In genomic region chr13:38866649-38867048, GRCh38 we compare ENCODE assay signal across 13 cellular contexts.
A peak's percentile ranks its signal among the peaks of the same experiment; 100 is the strongest.
DNase-seq lines count a peak whose midpoint lies in the region; TF ChIP-seq lines count a peak whose summit lies in the region.
"Had no signal": no experiment of that assay in that cellular context is flagged by ENCODE, and none has a peak within 500 bp of the region (broad histone marks: within the 10 kb centered on the region; RNA-seq: fewer than 3 reads in every experiment).

No MANE protein-coding gene starts in this region.

- H3K4me3 ChIP-seq in breast epithelium (no peak overlapping the region), hepatocyte (no peak overlapping the region)
- H3K4me3 ChIP-seq: sigmoid colon had no signal

- H3K27me3 ChIP-seq in breast epithelium: no peaks in the 10 kb centered on the region
- H3K27me3 ChIP-seq in hepatocyte: no peaks in the 10 kb centered on the region
- H3K27me3 ChIP-seq: sigmoid colon had no signal

- H3K4me1 ChIP-seq in breast epithelium: no peaks in the 10 kb centered on the region
- H3K4me1 ChIP-seq in hepatocyte (ENCODE audit: insufficient read depth): peaks cover 10% of the 10 kb centered on the region
- H3K4me1 ChIP-seq: sigmoid colon had no signal

- H3K4me1 Mint-ChIP-seq in MCF 10A (ENCODE audit: insufficient read depth, unreplicated experiment): no peaks in the 10 kb centered on the region
- H3K4me1 Mint-ChIP-seq: activated naive CD4-positive, alpha-beta T cell treated with anti-CD3 and anti-CD28 coated beads, Interleukin-2, amount 10 ng/mL, durations not matched to agents 7 days and 5 days had no signal

- no peak overlapping the region for H3K4me3 Mint-ChIP-seq in MCF 10A (ENCODE audit: unreplicated experiment)
- H3K4me3 Mint-ChIP-seq: activated naive CD4-positive, alpha-beta T cell treated with anti-CD3 and anti-CD28 coated beads, Interleukin-2, amount 10 ng/mL, durations not matched to agents 7 days and 5 days; T-helper 2 cell treated with Interferon-gamma antibody and Interleukin-4, amounts not matched to agents 5 μg/mL and 100 μg/mL, for 36 hours had no signal

- no peaks in the 10 kb centered on the region for H3K9me3 ChIP-seq in breast epithelium
- H3K9me3 ChIP-seq in hepatocyte (ENCODE audit: low read depth): no peaks in the 10 kb centered on the region
- H3K9me3 ChIP-seq: sigmoid colon had no signal

- H3K27me3 Mint-ChIP-seq in MCF 10A (ENCODE audit: insufficient read depth, unreplicated experiment): peaks cover 40% of the 10 kb centered on the region
- H3K27me3 Mint-ChIP-seq: activated naive CD4-positive, alpha-beta T cell treated with anti-CD3 and anti-CD28 coated beads, Interleukin-2, amount 10 ng/mL, durations not matched to agents 7 days and 5 days had no signal

- H3K9me2 ChIP-seq in hepatocyte (replicated peaks; ENCODE audit: insufficient read depth): no peaks in the 10 kb centered on the region

- no peaks in the 10 kb centered on the region for H3K36me3 ChIP-seq in breast epithelium
- H3K36me3 ChIP-seq in hepatocyte (replicated peaks; ENCODE audit: insufficient read depth, low read depth): no peaks in the 10 kb centered on the region
- H3K36me3 ChIP-seq: sigmoid colon had no signal

- H3K27ac ChIP-seq in breast epithelium (no peak overlapping the region), hepatocyte (no peak overlapping the region)
- H3K27ac ChIP-seq: sigmoid colon had no signal

- WGBS in hepatocyte (ENCODE audit: low lambda C conversion rate, missing lambda C conversion rate): 79% methylated on average over 1 of the region's 1 CpG

- H3K36me3 Mint-ChIP-seq in MCF 10A (ENCODE audit: insufficient read depth, unreplicated experiment): no peaks in the 10 kb centered on the region
- H3K36me3 Mint-ChIP-seq: activated naive CD4-positive, alpha-beta T cell treated with anti-CD3 and anti-CD28 coated beads, Interleukin-2, amount 10 ng/mL, durations not matched to agents 7 days and 5 days had no signal

- CTCF ChIA-PET in MCF 10A (lab: Yijun Ruan, JAX): interaction anchor here (0.6 to 2.9 kb wide), 12 partner anchors 9 to 1130 kb away, joined by 3 to 18 read pairs (median 4); partner anchors contain the start of gene FREM2

- no peaks in the 10 kb centered on the region for H3K9me3 Mint-ChIP-seq in MCF 10A (ENCODE audit: unreplicated experiment)
- H3K9me3 Mint-ChIP-seq: activated naive CD4-positive, alpha-beta T cell treated with anti-CD3 and anti-CD28 coated beads, Interleukin-2, amount 10 ng/mL, durations not matched to agents 7 days and 5 days; T-helper 2 cell treated with Interferon-gamma antibody and Interleukin-4, amounts not matched to agents 5 μg/mL and 100 μg/mL, for 36 hours had no signal

- H2AFZ ChIP-seq in hepatocyte: no peak overlapping the region

- POLR2A ChIA-PET in MCF 10A (lab: Yijun Ruan, JAX): interaction anchor here (1.1 to 1.3 kb wide), 2 partner anchors 9 to 191 kb away, joined by 3 to 5 read pairs; no protein-coding TSS in a partner anchor

- no peaks in the 10 kb centered on the region for H3K79me2 ChIP-seq in hepatocyte

- no peaks in the 10 kb centered on the region for H4K20me1 ChIP-seq in hepatocyte (ENCODE audit: insufficient read depth, poor library complexity, severe bottlenecking)

- no peak overlapping the region for H3K4me2 ChIP-seq in hepatocyte

- no TSS peak for BruUV-seq in MCF 10A (replicated peaks; lab: Mats Ljungman, UMichigan)

- intact Hi-C loops in MCF 10A (cut with micrococcal nuclease): loop anchor here (2.0 to 5.0 kb wide), 2 partner anchors 48 to 151 kb away; no protein-coding TSS in a partner anchor
- intact Hi-C loops in breast epithelium (cut with DNase I; ENCODE audit: low total_unique reads): no loop called here

- DNase-seq in MCF 10A (ENCODE audit: unreplicated experiment): peak; percentile 13
- no peak for DNase-seq in breast epithelium (ENCODE audit: low spot score in 2 of 2)
- DNase-seq in SW480 (ENCODE audit: low spot score): peak; percentile 59
- no peak for DNase-seq in hepatocyte (ENCODE audit: low spot score)
- peak; percentile 56 for DNase-seq in superior temporal gyrus (ENCODE audit: extremely low spot score)
- no peak for DNase-seq in NCI-H524 treated with DMSO at 0.1 percent for 48 hours (lab: John Stamatoyannopoulos, UW)
- DNase-seq in MV-4-11 (lab: John Stamatoyannopoulos, UW): no peak
- no peak for DNase-seq in activated CD4-positive, alpha-beta T cell treated with anti-CD3 and anti-CD28 coated beads for 1 hour
- DNase-seq: activated CD8-positive, alpha-beta memory T cell treated with anti-CD3 and anti-CD28 coated beads for 24 hours; activated naive CD4-positive, alpha-beta T cell treated with anti-CD3 and anti-CD28 coated beads, Interleukin-2, amount 10 ng/mL, durations not matched to agents 7 days and 5 days; NCI-H1930; sigmoid colon had no signal

- TF ChIP-seq CTCF in MCF 10A (IDR thresholded peaks at IDR 0.05; ENCODE audit: unreplicated experiment): peak; percentile 11
- no peak for TF ChIP-seq CTCF in breast epithelium (IDR thresholded peaks at IDR 0.05)
- peak; percentile 29 for TF ChIP-seq CTCF in hepatocyte (IDR thresholded peaks at IDR 0.05; ENCODE audit: poor library complexity)

- TF ChIP-seq POLR2A in breast epithelium (IDR thresholded peaks at IDR 0.05): no peak

- no peak overlapping the region for H3K27ac Mint-ChIP-seq in MCF 10A (ENCODE audit: low read depth, unreplicated experiment)
- H3K27ac Mint-ChIP-seq: activated naive CD4-positive, alpha-beta T cell treated with anti-CD3 and anti-CD28 coated beads, Interleukin-2, amount 10 ng/mL, durations not matched to agents 7 days and 5 days; T-helper 2 cell treated with Interferon-gamma antibody and Interleukin-4, amounts not matched to agents 5 μg/mL and 100 μg/mL, for 36 hours had no signal

Comparison
In these comparisons a context has a peak if more than half of its experiments do, and no peak if none do; other contexts are left out.
1. DNase-seq: peak in MCF 10A (single experiment), SW480 (single experiment) and superior temporal gyrus (single experiment); none in breast epithelium (0 of 2), hepatocyte (single experiment), NCI-H524 treated with DMSO at 0.1 percent for 48 hours (single experiment), MV-4-11 (single experiment) and activated CD4-positive, alpha-beta T cell treated with anti-CD3 and anti-CD28 coated beads for 1 hour (single experiment).
2. CTCF ChIP-seq: peak in MCF 10A (single experiment) and hepatocyte (single experiment); none in breast epithelium (0 of 3).